Comparison of ENCODE assay signal across 23 cellular contexts in the genomic region with DNA sequence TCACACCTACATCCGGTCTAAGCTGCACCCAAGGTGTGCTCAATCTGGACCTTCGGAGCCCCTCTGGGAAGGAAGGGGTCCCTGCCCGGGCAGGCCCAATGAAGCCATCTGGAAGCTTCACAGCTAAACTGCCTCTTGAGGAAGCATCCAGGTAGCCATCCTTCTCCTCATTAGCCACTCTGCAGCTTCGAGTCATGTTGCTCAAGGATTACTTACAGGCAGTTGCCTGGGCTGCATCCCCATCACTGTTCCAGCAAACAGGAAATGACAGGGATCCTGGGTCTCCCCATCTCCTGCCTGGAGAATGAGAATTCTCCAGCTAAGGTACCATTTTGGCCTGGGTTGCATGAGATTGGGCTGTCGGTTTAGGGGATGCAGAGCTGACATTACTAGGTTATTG.
"Had no signal": no experiment of that assay in that cellular context is flagged by ENCODE, and none has a peak within 500 bp of the region (broad histone marks: within the 10 kb centered on the region; RNA-seq: fewer than 3 reads in every experiment).

No MANE protein-coding gene starts in this region.

- H3K27me3 ChIP-seq: colonic mucosa, gastrocnemius medialis, upper lobe of left lung had no signal

- DNase-seq: caudate nucleus; colonic mucosa; dermis blood vessel endothelial cell; effector CD4-positive, alpha-beta T cell; gastrocnemius medialis; heart right ventricle; hypothalamus; left ventricle myocardium inferior; mesenchymal stem cell; naive B cell; occipital lobe; stimulated activated CD4-positive, alpha-beta T cell treated with anti-CD3 and anti-CD28 coated beads, Interleukin-4, amount 100 ng/mL, for 1 hour; stimulated activated CD8-positive, alpha-beta memory T cell treated with anti-CD3 and anti-CD28 coated beads, Interleukin-4, amount 100 ng/mL, for 48 hours; stimulated activated naive CD8-positive, alpha-beta T cell treated with anti-CD3 and anti-CD28 coated beads, Interleukin-15, Interleukin-2, amounts not matched to agents 100 U/mL and 50 U/mL, for 24 hours; upper lobe of left lung had no signal

- H3K27ac Mint-ChIP-seq: nephron; stimulated activated effector memory CD8-positive, alpha-beta T cell treated with anti-CD3 and anti-CD28 coated beads, Interleukin-12 subunit alpha, Interleukin-12 subunit beta, amount 100 ng/mL, for 72 hours had no signal

- H3K4me1 Mint-ChIP-seq: nephron had no signal

- H3K27ac ChIP-seq: colonic mucosa, epithelial cell of prostate, esophagus muscularis mucosa, gastrocnemius medialis, heart right ventricle, left ventricle myocardium inferior, tibial artery, upper lobe of left lung had no signal

- H3K9me3 ChIP-seq: colonic mucosa, esophagus muscularis mucosa, gastrocnemius medialis, heart right ventricle, left ventricle myocardium inferior, tibial artery, upper lobe of left lung had no signal

- FAIRE-seq: endometrium had no signal

- H3K36me3 Mint-ChIP-seq: naive B cell had no signal

- H3K4me3 Mint-ChIP-seq: naive B cell; nephron; stimulated activated effector memory CD8-positive, alpha-beta T cell treated with anti-CD3 and anti-CD28 coated beads, Interleukin-12 subunit alpha, Interleukin-12 subunit beta, amount 100 ng/mL, for 72 hours had no signal

- H3K36me3 ChIP-seq: colonic mucosa, esophagus muscularis mucosa, gastrocnemius medialis, heart right ventricle, left ventricle myocardium inferior, tibial artery, upper lobe of left lung had no signal

- H3K4me2 ChIP-seq: smooth muscle cell had no signal

- H3K4me3 ChIP-seq: colonic mucosa, esophagus muscularis mucosa, gastrocnemius medialis, heart right ventricle, left ventricle myocardium inferior, lung, smooth muscle cell, tibial artery, upper lobe of left lung had no signal

- H3K4me1 ChIP-seq: colonic mucosa, esophagus muscularis mucosa, gastrocnemius medialis, left ventricle myocardium inferior, tibial artery, upper lobe of left lung had no signal

- H3K9me3 Mint-ChIP-seq: stimulated activated effector memory CD8-positive, alpha-beta T cell treated with anti-CD3 and anti-CD28 coated beads, Interleukin-12 subunit alpha, Interleukin-12 subunit beta, amount 100 ng/mL, for 72 hours had no signal
